8 cellular contexts compared by ENCODE assay signal in genomic region chr7:5047127-5047526, GRCh38. TPM values are rescaled to one million over a fixed set of nuclear protein-coding genes. Genes with fewer than 3 reads are reported as not detected.
DNase-seq lines count a peak whose midpoint lies in the region; ATAC-seq and TF ChIP-seq lines count a peak whose summit lies in the region.
"Not testable (repeated sequence)": the region's sequence is repeated elsewhere in the genome, so short reads cannot be mapped to it uniquely, and the experiment has no call there.

No MANE protein-coding gene starts in this region.

- H3K4me1 ChIP-seq in CD4-positive, alpha-beta memory T cell (ENCODE audit: insufficient read depth, low read length) = not testable (repeated sequence)
- peaks cover 25% of the 10 kb centered on the region for H3K4me1 ChIP-seq in left ventricle myocardium inferior

- TF ChIP-seq CTCF in MCF 10A (IDR thresholded peaks at IDR 0.05; ENCODE audit: unreplicated experiment); left ventricle myocardium inferior (IDR thresholded peaks at IDR 0.05; ENCODE audit: borderline replicate concordance); nephron progenitor cell (IDR thresholded peaks at IDR 0.05): not testable (repeated sequence)

- H3K36me3 ChIP-seq in CD4-positive, alpha-beta memory T cell (ENCODE audit: insufficient read depth, low read length) = not testable (repeated sequence)
- peaks cover 42% of the 10 kb centered on the region for H3K36me3 ChIP-seq in left ventricle myocardium inferior

- ATAC-seq in activated T-cell treated with anti-CD3 and anti-CD28 coated beads, Interleukin-2, amount 50 U/mL, for 72 hours (replicated peaks in 1 of 2); stimulated activated naive CD8-positive, alpha-beta T cell treated with anti-CD3 and anti-CD28 coated beads, Interleukin-15, amount 100 ng/mL, for 72 hours: not testable (repeated sequence)

- peaks cover 37 to 40% of the 10 kb centered on the region in 2 donors for H3K36me3 Mint-ChIP-seq in CD4-positive, alpha-beta memory T cell
- H3K36me3 Mint-ChIP-seq in IgD-negative memory B cell = peaks cover 22% of the 10 kb centered on the region
- H3K36me3 Mint-ChIP-seq in T-helper 1 cell treated with Interleukin-12 subunit alpha and Interleukin-12 subunit beta and Interleukin-4 antibody, amounts not matched to agents 30 μg/mL and 1 μg/mL, for 36 hours (ENCODE audit: low read depth) = peaks cover 49% of the 10 kb centered on the region
- H3K36me3 Mint-ChIP-seq in activated T-cell treated with anti-CD3 and anti-CD28 coated beads, Interleukin-2, amount 50 U/mL, for 72 hours (ENCODE audit: insufficient read depth in 2 of 2) = peaks cover 24 to 43% of the 10 kb centered on the region in 2 donors
- H3K36me3 Mint-ChIP-seq in MCF 10A (ENCODE audit: insufficient read depth, unreplicated experiment) = peaks cover 52% of the 10 kb centered on the region
- peaks cover 76% of the 10 kb centered on the region for H3K36me3 Mint-ChIP-seq in nephron progenitor cell (ENCODE audit: low read depth)

- H3K9me3 Mint-ChIP-seq in CD4-positive, alpha-beta memory T cell = peaks cover 2 to 20% (median 14%) of the 10 kb centered on the region in 8 donors
- H3K9me3 Mint-ChIP-seq in IgD-negative memory B cell = peaks cover 5 to 14% (median 5%) of the 10 kb centered on the region in 3 donors
- peaks cover 44% of the 10 kb centered on the region for H3K9me3 Mint-ChIP-seq in T-helper 1 cell treated with Interleukin-12 subunit alpha and Interleukin-12 subunit beta and Interleukin-4 antibody, amounts not matched to agents 30 μg/mL and 1 μg/mL, for 36 hours
- peaks cover 7 to 11% of the 10 kb centered on the region in 2 donors for H3K9me3 Mint-ChIP-seq in activated T-cell treated with anti-CD3 and anti-CD28 coated beads, Interleukin-2, amount 50 U/mL, for 72 hours
- not testable (repeated sequence) for H3K9me3 Mint-ChIP-seq in MCF 10A (ENCODE audit: unreplicated experiment)
- H3K9me3 Mint-ChIP-seq in nephron progenitor cell = peaks cover 67% of the 10 kb centered on the region
- H3K9me3 Mint-ChIP-seq in stimulated activated naive CD8-positive, alpha-beta T cell treated with anti-CD3 and anti-CD28 coated beads, Interleukin-15, amount 100 ng/mL, for 72 hours = peaks cover 17 to 34% of the 10 kb centered on the region in 2 donors

- not testable (repeated sequence) for H3K27me3 ChIP-seq in CD4-positive, alpha-beta memory T cell (ENCODE audit: insufficient read depth, low read length); left ventricle myocardium inferior (ENCODE audit: low read depth)

- CTCF ChIA-PET in CD4-positive, alpha-beta memory T cell (lab: Charles Lee; ENCODE audit: partially characterized antibody) = interaction anchor here (0.7 kb wide), 1 partner anchor 73 kb away, joined by 3 read pairs; no protein-coding TSS in a partner anchor
- CTCF ChIA-PET in MCF 10A (lab: Yijun Ruan, JAX) = not testable (repeated sequence)

- peak overlapping the region in 2 of 7 donors; percentile 89 for H3K27ac Mint-ChIP-seq in CD4-positive, alpha-beta memory T cell
- peak overlapping the region in 2 of 3 donors; percentile 80 to 85 for H3K27ac Mint-ChIP-seq in IgD-negative memory B cell
- H3K27ac Mint-ChIP-seq in T-helper 1 cell treated with Interleukin-12 subunit alpha and Interleukin-12 subunit beta and Interleukin-4 antibody, amounts not matched to agents 30 μg/mL and 1 μg/mL, for 36 hours; activated T-cell treated with anti-CD3 and anti-CD28 coated beads, Interleukin-2, amount 50 U/mL, for 72 hours; MCF 10A (ENCODE audit: low read depth, unreplicated experiment); nephron progenitor cell; stimulated activated naive CD8-positive, alpha-beta T cell treated with anti-CD3 and anti-CD28 coated beads, Interleukin-15, amount 100 ng/mL, for 72 hours: not testable (repeated sequence)

- H3K9me3 ChIP-seq in CD4-positive, alpha-beta memory T cell (ENCODE audit: control insufficient read depth in 1 of 2, low read length in 2 of 2) = not testable (repeated sequence)
- peaks cover 19% of the 10 kb centered on the region for H3K9me3 ChIP-seq in left ventricle myocardium inferior (replicated peaks)

- POLR2A ChIA-PET in CD4-positive, alpha-beta memory T cell (lab: Charles Lee; ENCODE audit: partially characterized antibody) = not testable (repeated sequence)
- POLR2A ChIA-PET in MCF 10A (lab: Yijun Ruan, JAX) = interaction anchor here (0.6 to 2.0 kb wide), 3 partner anchors 73 to 132 kb away, joined by 3 to 11 read pairs (median 3); no protein-coding TSS in a partner anchor

- not testable (repeated sequence) for DNase-seq in CD4-positive, alpha-beta memory T cell; activated T-cell treated with anti-CD3 and anti-CD28 coated beads, Interleukin-2, amount 50 U/mL, for 72 hours; MCF 10A (ENCODE audit: unreplicated experiment); left ventricle myocardium inferior; nephron progenitor cell; stimulated activated naive CD8-positive, alpha-beta T cell treated with anti-CD3 and anti-CD28 coated beads, Interleukin-15, amount 100 ng/mL, for 72 hours

- peaks cover 15 to 47% (median 29%) of the 10 kb centered on the region in 4 donors for H3K4me1 Mint-ChIP-seq in CD4-positive, alpha-beta memory T cell
- H3K4me1 Mint-ChIP-seq in IgD-negative memory B cell (peaks cover 10 to 14% (median 11%) of the 10 kb centered on the region in 3 donors), nephron progenitor cell (peaks cover 11% of the 10 kb centered on the region)
- peaks cover 18% of the 10 kb centered on the region for H3K4me1 Mint-ChIP-seq in T-helper 1 cell treated with Interleukin-12 subunit alpha and Interleukin-12 subunit beta and Interleukin-4 antibody, amounts not matched to agents 30 μg/mL and 1 μg/mL, for 36 hours (ENCODE audit: low read depth)
- H3K4me1 Mint-ChIP-seq in activated T-cell treated with anti-CD3 and anti-CD28 coated beads, Interleukin-2, amount 50 U/mL, for 72 hours (ENCODE audit: low read depth) = peaks cover 39% of the 10 kb centered on the region
- not testable (repeated sequence) for H3K4me1 Mint-ChIP-seq in MCF 10A (ENCODE audit: insufficient read depth, unreplicated experiment)
- H3K4me1 Mint-ChIP-seq in stimulated activated naive CD8-positive, alpha-beta T cell treated with anti-CD3 and anti-CD28 coated beads, Interleukin-15, amount 100 ng/mL, for 72 hours = peaks cover 32% of the 10 kb centered on the region

- BruUV-seq in MCF 10A (replicated peaks; lab: Mats Ljungman, UMichigan) = not testable (repeated sequence)

- H3K27me3 Mint-ChIP-seq in CD4-positive, alpha-beta memory T cell; IgD-negative memory B cell; T-helper 1 cell treated with Interleukin-12 subunit alpha and Interleukin-12 subunit beta and Interleukin-4 antibody, amounts not matched to agents 30 μg/mL and 1 μg/mL, for 36 hours (ENCODE audit: low read depth); activated T-cell treated with anti-CD3 and anti-CD28 coated beads, Interleukin-2, amount 50 U/mL, for 72 hours (ENCODE audit: low read depth); MCF 10A (ENCODE audit: insufficient read depth, unreplicated experiment); stimulated activated naive CD8-positive, alpha-beta T cell treated with anti-CD3 and anti-CD28 coated beads, Interleukin-15, amount 100 ng/mL, for 72 hours: not testable (repeated sequence)
- H3K27me3 Mint-ChIP-seq in nephron progenitor cell (ENCODE audit: low read depth, poor library complexity) = peaks cover 26% of the 10 kb centered on the region

- H3K4me3 ChIP-seq in CD4-positive, alpha-beta memory T cell (ENCODE audit: low read length in 2 of 2) = not testable (repeated sequence)
- peak overlapping the region; percentile 92 for H3K4me3 ChIP-seq in left ventricle myocardium inferior

- intact Hi-C loops in CD4-positive, alpha-beta memory T cell (cut with micrococcal nuclease) = loop anchor here (5.0 kb wide), 1 partner anchor 270 kb away; the partner anchor contains the start of gene AP5Z1
- intact Hi-C loops in MCF 10A (cut with micrococcal nuclease); left ventricle myocardium inferior (cut with micrococcal nuclease): not testable (repeated sequence)

- H3K27ac ChIP-seq in CD4-positive, alpha-beta memory T cell (ENCODE audit: low read depth, low read length); left ventricle myocardium inferior (replicated peaks): not testable (repeated sequence)

- H3K4me3 Mint-ChIP-seq in CD4-positive, alpha-beta memory T cell = peak overlapping the region; percentile 88 to 97 (median 94)
- H3K4me3 Mint-ChIP-seq in IgD-negative memory B cell (peak overlapping the region; percentile 41 to 96 (median 92)), MCF 10A (ENCODE audit: unreplicated experiment) (peak overlapping the region; percentile 91), nephron progenitor cell (peak overlapping the region; percentile 93)
- peak overlapping the region; percentile 91 for H3K4me3 Mint-ChIP-seq in T-helper 1 cell treated with Interleukin-12 subunit alpha and Interleukin-12 subunit beta and Interleukin-4 antibody, amounts not matched to agents 30 μg/mL and 1 μg/mL, for 36 hours
- peak overlapping the region; percentile 91 to 95 for H3K4me3 Mint-ChIP-seq in activated T-cell treated with anti-CD3 and anti-CD28 coated beads, Interleukin-2, amount 50 U/mL, for 72 hours
- H3K4me3 Mint-ChIP-seq in stimulated activated naive CD8-positive, alpha-beta T cell treated with anti-CD3 and anti-CD28 coated beads, Interleukin-15, amount 100 ng/mL, for 72 hours = peak overlapping the region; percentile 92 to 97

RNA-seq across cellular contexts. Expression of gene RBAK, which starts 1.5 kb away (rescaled TPM):
- 10 to 100 TPM; 19.4 to 20.3 TPM for total RNA-seq in CD4-positive, alpha-beta memory T cell
- 1 to 10 TPM; 3.1 to 6.8 TPM for polyA plus RNA-seq in CD4-positive, alpha-beta memory T cell
- 5.3 TPM for polyA plus RNA-seq in IgD-negative memory B cell
- 10 to 100 TPM; 12.9 to 14.8 TPM for total RNA-seq in activated T-cell treated with anti-CD3 and anti-CD28 coated beads, Interleukin-2, amount 50 U/mL, for 72 hours
- 14.4 and 14.6 TPM in 2 replicates for total RNA-seq in MCF 10A (2022)
- total RNA-seq in left ventricle myocardium inferior = 8.4 TPM
